Comparison of ENCODE assay signal across 8 cellular contexts in the genomic region with DNA sequence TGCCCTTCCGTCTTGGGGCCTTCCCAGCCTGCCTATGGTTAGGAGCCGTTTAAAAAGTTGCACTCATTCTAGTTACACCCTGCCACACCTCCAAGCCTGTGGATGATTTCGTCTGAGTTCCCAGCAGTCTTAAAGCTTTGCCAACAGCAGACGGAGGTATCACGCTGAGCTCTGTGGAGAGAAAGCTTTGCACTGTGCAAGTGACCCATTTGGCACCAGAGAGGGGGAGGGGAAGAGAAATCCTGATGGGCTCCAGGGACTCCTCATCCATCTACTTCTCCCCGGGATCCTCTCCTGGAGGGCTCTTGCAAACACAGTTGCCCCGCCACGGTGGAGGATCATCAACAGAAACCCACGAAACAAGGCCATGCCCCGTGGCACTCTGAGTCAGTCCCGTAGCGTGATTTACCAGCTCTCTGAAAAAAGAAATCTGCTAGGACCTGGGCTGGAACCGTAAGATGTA.
DNase-seq lines count a peak whose midpoint lies in the region; ATAC-seq and TF ChIP-seq lines count a peak whose summit lies in the region.

No MANE protein-coding gene starts in this region.

- intact Hi-C loops in lower lobe of right lung (cut with DNase I): no loop called here

- H3K4me3 Mint-ChIP-seq in type B pancreatic cell: peak overlapping the region; percentile 53

- H3K27me3 ChIP-seq in lower lobe of right lung (ENCODE audit: low read depth): no peaks in the 10 kb centered on the region

- TF ChIP-seq CTCF in choroid plexus epithelial cell (conservative IDR thresholded peaks at IDR 0.05; ENCODE audit: low read depth, low read length) (no peak), lower lobe of right lung (IDR thresholded peaks at IDR 0.05) (no peak), type B pancreatic cell (conservative IDR thresholded peaks at IDR 0.05) (no peak)

- H3K36me3 Mint-ChIP-seq in type B pancreatic cell: peaks cover under 1% of the 10 kb centered on the region

- no peaks in the 10 kb centered on the region for H3K27me3 Mint-ChIP-seq in type B pancreatic cell

- H3K4me1 Mint-ChIP-seq in type B pancreatic cell (ENCODE audit: unreplicated experiment): peaks cover 38% of the 10 kb centered on the region

- H3K9me3 ChIP-seq in lower lobe of right lung: no peaks in the 10 kb centered on the region

- no peaks in the 10 kb centered on the region for H3K36me3 ChIP-seq in lower lobe of right lung

- DNase-seq in NCI-H2107 treated with DMSO at 0.1 percent for 48 hours (lab: John Stamatoyannopoulos, UW; ENCODE audit: unreplicated experiment): peak; percentile 52
- DNase-seq in NCI-H2107 (lab: John Stamatoyannopoulos, UW): no peak
- peak; percentile 86 for DNase-seq in choroid plexus epithelial cell (ENCODE audit: low read depth)
- no peak for DNase-seq in lower lobe of right lung
- DNase-seq in type B pancreatic cell (ENCODE audit: extremely low spot score, unreplicated experiment): no peak
- no peak for DNase-seq in activated CD4-positive, CD25-positive, alpha-beta regulatory T cell (lab: John Stamatoyannopoulos, UW)
- no peak for DNase-seq in activated CD4-positive, alpha-beta T cell treated with anti-CD3 and anti-CD28 coated beads, Interleukin-2, amount 50 U/mL, for 4 hours
- DNase-seq in ACHN: no peak

- H3K4me1 ChIP-seq in lower lobe of right lung: peaks cover 17% of the 10 kb centered on the region

- H3K27ac Mint-ChIP-seq in type B pancreatic cell: peak overlapping the region; percentile 87

- in situ Hi-C loops in ACHN (cut with HindIII; ENCODE audit: low pct_ligation_motif_present, low pct_unique_long_range_greater_than_20kb, low sequenced_read_pairs): no loop called here

- no peaks in the 10 kb centered on the region for H3K9me3 Mint-ChIP-seq in type B pancreatic cell

- ATAC-seq in lower lobe of right lung: peak in 1 of 2 donors; percentile 49

- H3K27ac ChIP-seq in lower lobe of right lung: peak overlapping the region; percentile 57

- no peak overlapping the region for H3K4me3 ChIP-seq in choroid plexus epithelial cell (ENCODE audit: low read depth, low read length)
- H3K4me3 ChIP-seq in lower lobe of right lung: peak overlapping the region; percentile 7

Comparison
In these comparisons a context has a peak if more than half of its experiments do, and no peak if none do; other contexts are left out.
1. DNase-seq: peak in NCI-H2107 treated with DMSO at 0.1 percent for 48 hours (single experiment) and choroid plexus epithelial cell (single experiment); none in NCI-H2107 (single experiment), lower lobe of right lung (single experiment), type B pancreatic cell (single experiment), activated CD4-positive, CD25-positive, alpha-beta regulatory T cell (0 of 4), activated CD4-positive, alpha-beta T cell treated with anti-CD3 and anti-CD28 coated beads, Interleukin-2, amount 50 U/mL, for 4 hours (0 of 2) and ACHN (single experiment).